ENCODE assay signal across 13 cellular contexts in the genomic region with DNA sequence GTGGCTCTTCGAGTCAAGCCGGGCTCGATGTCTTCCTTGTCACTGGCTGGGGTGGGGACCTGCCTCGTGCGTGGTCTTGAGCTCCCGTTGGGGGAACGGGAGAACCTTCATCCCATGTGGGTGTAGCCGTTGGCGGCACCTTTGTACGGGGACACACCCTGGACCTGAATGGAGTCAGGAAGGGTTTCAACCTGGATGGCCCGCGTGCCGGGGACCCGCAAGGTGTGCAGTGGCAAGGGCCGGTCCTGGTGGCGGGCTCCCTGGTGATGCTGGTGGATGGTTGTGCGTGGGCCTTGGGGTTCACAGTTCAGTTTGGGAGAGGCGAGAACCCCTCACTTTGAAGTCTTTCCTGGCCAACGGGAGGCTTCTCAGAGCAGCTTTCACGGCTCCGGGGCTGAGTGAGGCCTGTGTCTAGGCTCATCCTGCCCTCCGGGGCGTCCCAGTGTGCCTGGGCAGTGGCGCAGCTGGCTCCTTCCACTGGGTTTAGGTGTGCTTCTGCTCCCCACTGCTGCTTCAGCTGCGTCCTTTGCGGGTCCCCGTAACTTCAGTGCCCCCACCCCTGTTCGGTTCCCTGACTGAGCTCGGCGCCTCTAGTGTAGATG. TPM values are rescaled to one million over a fixed set of nuclear protein-coding genes. Genes with fewer than 3 reads are reported as not detected.
A peak's percentile ranks its signal among the peaks of the same experiment; 100 is the strongest.
DNase-seq lines count a peak whose midpoint lies in the region; ATAC-seq, FAIRE-seq and TF ChIP-seq lines count a peak whose summit lies in the region.
"Had no signal": no experiment of that assay in that cellular context is flagged by ENCODE, and none has a peak within 500 bp of the region (broad histone marks: within the 10 kb centered on the region; RNA-seq: fewer than 3 reads in every experiment).

No MANE protein-coding gene starts in this region.

- no peak for TF ChIP-seq CTCF in astrocyte (IDR thresholded peaks at IDR 0.05; ENCODE audit: insufficient read depth, low read depth, low read length)
- no peak for TF ChIP-seq CTCF in suprapubic skin (IDR thresholded peaks at IDR 0.05)

- H2AFZ ChIP-seq in astrocyte (ENCODE audit: low read depth, low read length): no peak overlapping the region

- intact Hi-C loops in activated naive CD4-positive, alpha-beta T cell treated with anti-CD3 and anti-CD28 coated beads for 36 hours (cut with micrococcal nuclease): no loop called here

- no peaks in the 10 kb centered on the region for H3K27me3 Mint-ChIP-seq in activated naive CD4-positive, alpha-beta T cell treated with anti-CD3 and anti-CD28 coated beads for 36 hours (ENCODE audit: low read depth)
- no peaks in the 10 kb centered on the region for H3K27me3 Mint-ChIP-seq in astrocyte (ENCODE audit: low read depth, unreplicated experiment)

- TF ChIP-seq EP300 in suprapubic skin (IDR thresholded peaks at IDR 0.05): no peak

- no peak for FAIRE-seq in astrocyte (lab: Jason Lieb, UNC)
- FAIRE-seq: G401.6 had no signal

- H3K9ac ChIP-seq in astrocyte (ENCODE audit: low read length) (peak overlapping the region; percentile 18), mucosa of stomach (ENCODE audit: low read length) (peak overlapping the region; percentile 1)

- CTCF ChIA-PET in activated naive CD4-positive, alpha-beta T cell treated with anti-CD3 and anti-CD28 coated beads for 36 hours (lab: Charles Lee): interaction anchor here (0.5 to 1.7 kb wide), 6 partner anchors 14 to 120 kb away, joined by 3 to 8 read pairs (median 4); partner anchors contain the start of gene FAAP20

- peak overlapping the region; percentile 60 for H3K4me2 ChIP-seq in astrocyte (ENCODE audit: low read length)

- H3K4me1 Mint-ChIP-seq in activated naive CD4-positive, alpha-beta T cell treated with anti-CD3 and anti-CD28 coated beads for 36 hours (ENCODE audit: low read depth): peaks cover 95% of the 10 kb centered on the region
- H3K4me1 Mint-ChIP-seq in astrocyte (ENCODE audit: low read depth, unreplicated experiment): peaks cover 29% of the 10 kb centered on the region

- peaks cover 100% of the 10 kb centered on the region for H4K20me1 ChIP-seq in astrocyte (ENCODE audit: insufficient read depth, low read length)

- H3K9me3 ChIP-seq in astrocyte (ENCODE audit: insufficient read depth, low read depth, low read length): no peaks in the 10 kb centered on the region
- no peaks in the 10 kb centered on the region for H3K9me3 ChIP-seq in mucosa of stomach (ENCODE audit: control insufficient read depth, low read length)
- H3K9me3 ChIP-seq in suprapubic skin: no peaks in the 10 kb centered on the region
- H3K9me3 ChIP-seq in MG63: no peaks in the 10 kb centered on the region
- H3K9me3 ChIP-seq: mucosa of descending colon, testis had no signal

- peaks cover 16% of the 10 kb centered on the region for H3K36me3 Mint-ChIP-seq in activated naive CD4-positive, alpha-beta T cell treated with anti-CD3 and anti-CD28 coated beads for 36 hours (ENCODE audit: low read depth)
- H3K36me3 Mint-ChIP-seq in astrocyte (ENCODE audit: low read depth, unreplicated experiment): peaks cover 9% of the 10 kb centered on the region

- no peaks in the 10 kb centered on the region for H3K27me3 ChIP-seq in astrocyte (ENCODE audit: insufficient read depth, low read length)
- H3K27me3 ChIP-seq in mucosa of stomach (ENCODE audit: control insufficient read depth, insufficient read depth, low read length): no peaks in the 10 kb centered on the region
- H3K27me3 ChIP-seq in suprapubic skin: no peaks in the 10 kb centered on the region
- H3K27me3 ChIP-seq in MG63: no peaks in the 10 kb centered on the region
- H3K27me3 ChIP-seq: testis had no signal

- peaks cover 99% of the 10 kb centered on the region for H3K79me2 ChIP-seq in astrocyte (ENCODE audit: insufficient read depth, low read length)

- H3K4me1 ChIP-seq in astrocyte (ENCODE audit: insufficient read depth, low read length) (peaks cover 42% of the 10 kb centered on the region), mucosa of stomach (ENCODE audit: control insufficient read depth, insufficient read depth, low read length) (peaks cover 62% of the 10 kb centered on the region), suprapubic skin (peaks cover 97% of the 10 kb centered on the region)

- no peak overlapping the region for H3K4me3 ChIP-seq in astrocyte (ENCODE audit: insufficient read depth, low read depth, low read length)
- H3K4me3 ChIP-seq in mucosa of stomach (ENCODE audit: low read length): no peak overlapping the region
- H3K4me3 ChIP-seq in suprapubic skin: no peak overlapping the region
- no peak overlapping the region for H3K4me3 ChIP-seq in MG63
- H3K4me3 ChIP-seq: mucosa of descending colon, testis had no signal

- H3K36me3 ChIP-seq in astrocyte (ENCODE audit: insufficient read depth, low read length): peaks cover 6% of the 10 kb centered on the region
- no peaks in the 10 kb centered on the region for H3K36me3 ChIP-seq in mucosa of stomach (ENCODE audit: control insufficient read depth, insufficient read depth, low read length)
- H3K36me3 ChIP-seq in suprapubic skin: no peaks in the 10 kb centered on the region
- peaks cover 18% of the 10 kb centered on the region for H3K36me3 ChIP-seq in MG63

- H3K4me3 Mint-ChIP-seq in activated naive CD4-positive, alpha-beta T cell treated with anti-CD3 and anti-CD28 coated beads for 36 hours: peak overlapping the region; percentile 47
- H3K4me3 Mint-ChIP-seq in astrocyte (ENCODE audit: unreplicated experiment): no peak overlapping the region

- no peaks in the 10 kb centered on the region for H3K9me3 Mint-ChIP-seq in activated naive CD4-positive, alpha-beta T cell treated with anti-CD3 and anti-CD28 coated beads for 36 hours
- H3K9me3 Mint-ChIP-seq in astrocyte (ENCODE audit: unreplicated experiment): no peaks in the 10 kb centered on the region

- WGBS in suprapubic skin: 42% methylated on average over 14 of the region's 30 CpGs

- no peak overlapping the region for H3K27ac ChIP-seq in astrocyte (ENCODE audit: low read depth, low read length)
- H3K27ac ChIP-seq in suprapubic skin: peak overlapping the region; percentile 36

- no peak for ATAC-seq in HG02571 (IDR thresholded peaks at IDR 0.05; ENCODE audit: unreplicated experiment)

- TF ChIP-seq POLR2A in suprapubic skin (IDR thresholded peaks at IDR 0.05): no peak

- peak overlapping the region; percentile 86 for H3K27ac Mint-ChIP-seq in activated naive CD4-positive, alpha-beta T cell treated with anti-CD3 and anti-CD28 coated beads for 36 hours
- no peak overlapping the region for H3K27ac Mint-ChIP-seq in astrocyte (ENCODE audit: unreplicated experiment)

- no peak for DNase-seq in activated naive CD4-positive, alpha-beta T cell treated with anti-CD3 and anti-CD28 coated beads for 36 hours
- no peak for DNase-seq in activated naive CD4-positive, alpha-beta T cell (lab: John Stamatoyannopoulos, UW)
- DNase-seq in astrocyte (ENCODE audit: low read depth) (no peak), suprapubic skin (ENCODE audit: low spot score in 2 of 2) (peak in 1 of 2 donors; percentile 65), MG63 (no peak), glomerular visceral epithelial cell (ENCODE audit: extremely low spot score) (no peak)
- DNase-seq: H7, NCI-H774 had no signal

RNA-seq across cellular contexts. Expression of gene SKI, which starts 11.4 kb away (rescaled TPM):
- 10 to 100 TPM; 25.5 to 26.3 TPM for total RNA-seq in activated naive CD4-positive, alpha-beta T cell treated with anti-CD3 and anti-CD28 coated beads for 36 hours
- total RNA-seq in astrocyte: 63.4 and 66.2 TPM in 2 replicates
- total RNA-seq in suprapubic skin: 10 to 100 TPM; 51.8 to 91.2 (median 68.1) TPM
- total RNA-seq in MG63 (2014; rRNA removed; shearing (Covaris generic); ENCODE audit: low replicate concordance): 7.7 and 9.2 TPM in 2 replicates

RNA-seq across cellular contexts. Expression of gene FAAP20, which starts 44.9 kb away (rescaled TPM):
- total RNA-seq in activated naive CD4-positive, alpha-beta T cell treated with anti-CD3 and anti-CD28 coated beads for 36 hours: 10 to 100 TPM; 48.2 to 54.4 TPM
- total RNA-seq in astrocyte (114 and 124 TPM in 2 replicates), suprapubic skin (10 to 100 TPM; 18.6 to 47.3 (median 24.9) TPM)
- 30.4 and 75.0 TPM in 2 replicates for total RNA-seq in MG63 (2014; rRNA removed; shearing (Covaris generic); ENCODE audit: low replicate concordance)
